22 cellular contexts compared by ENCODE assay signal in genomic region chr15:67735896-67736295, GRCh38.
DNase-seq lines count a peak whose midpoint lies in the region; ATAC-seq, FAIRE-seq and TF ChIP-seq lines count a peak whose summit lies in the region.
"Had no signal": no experiment of that assay in that cellular context is flagged by ENCODE, and none has a peak within 500 bp of the region (broad histone marks: within the 10 kb centered on the region; RNA-seq: fewer than 3 reads in every experiment).

No MANE protein-coding gene starts in this region.

- H3K4me1 Mint-ChIP-seq in memory B cell = peaks cover 8% of the 10 kb centered on the region

- no peaks in the 10 kb centered on the region for H3K27me3 Mint-ChIP-seq in memory B cell
- H3K27me3 Mint-ChIP-seq: CD4-positive, alpha-beta memory T cell; IgD-negative memory B cell had no signal

- peaks cover 28% of the 10 kb centered on the region for H3K4me1 ChIP-seq in Loucy (ENCODE audit: insufficient read depth, low read length, poor library complexity, severe bottlenecking)

- TF ChIP-seq POLR2A in GM12891 (IDR thresholded peaks at IDR 0.05; ENCODE audit: low read depth, low read length) = no peak

- H3K79me2 ChIP-seq in Loucy (ENCODE audit: insufficient read depth, low read length) = no peaks in the 10 kb centered on the region

- ATAC-seq in memory B cell (ENCODE audit: low read depth) (no peak), HG03139 (IDR thresholded peaks at IDR 0.05; ENCODE audit: unreplicated experiment) (no peak)

- no peak overlapping the region for H3K4me3 ChIP-seq in Loucy (ENCODE audit: low read length, poor library complexity, severe bottlenecking)

- FAIRE-seq in GM12891 (lab: Jason Lieb, UNC) = peak; percentile 35
- FAIRE-seq: D721Med, GM19239 had no signal

- no peak for DNase-seq in GM12891 (ENCODE audit: insufficient read length, low spot score)
- peak; percentile 31 for DNase-seq in NOMO-1 treated with dmso at 0.1 percent for 144 hours (lab: John Stamatoyannopoulos, UW; ENCODE audit: unreplicated experiment)
- no peak for DNase-seq in memory B cell (ENCODE audit: low spot score in 2 of 2)
- DNase-seq in NCI-H774 (lab: John Stamatoyannopoulos, UW) = no peak
- no peak for DNase-seq in H4 (ENCODE audit: low spot score)
- DNase-seq in dedifferentiated amniotic fluid mesenchymal stem cell (ENCODE audit: extremely low spot score) = no peak
- DNase-seq: BE2C; CD4-positive, alpha-beta memory T cell; DMS79; H7; Kasumi-1; NCI-H1436; NCI-H2029 treated with DMSO at 0.1 percent for 48 hours; NCI-H2171 treated with DMSO at 0.1 percent for 48 hours; NCI-H446 treated with DMSO at 0.1 percent for 48 hours; NCI-H748 treated with DMSO at 0.1 percent for 48 hours had no signal

- H2AFZ ChIP-seq in Loucy (ENCODE audit: low read length) = no peak overlapping the region

- H3K27ac Mint-ChIP-seq in memory B cell = peak overlapping the region; percentile 5
- H3K27ac Mint-ChIP-seq: T-helper 2 cell treated with Interferon-gamma antibody and Interleukin-4, amounts not matched to agents 5 μg/mL and 100 μg/mL, for 36 hours had no signal

- no peaks in the 10 kb centered on the region for H3K9me3 ChIP-seq in Loucy (ENCODE audit: insufficient read depth, low read depth, low read length)
- H3K9me3 ChIP-seq: BE2C had no signal

- H3K4me2 ChIP-seq in Loucy (ENCODE audit: low read depth, low read length, poor library complexity, severe bottlenecking) = peak overlapping the region; percentile 6

- no peak overlapping the region for H3K4me3 Mint-ChIP-seq in memory B cell
- H3K4me3 Mint-ChIP-seq: IgD-negative memory B cell; T-helper 2 cell treated with Interferon-gamma antibody and Interleukin-4, amounts not matched to agents 5 μg/mL and 100 μg/mL, for 36 hours had no signal

- no peaks in the 10 kb centered on the region for H4K20me1 ChIP-seq in Loucy (ENCODE audit: insufficient read depth, low read length, poor library complexity, severe bottlenecking)

- no peaks in the 10 kb centered on the region for H3F3A ChIP-seq in Loucy (ENCODE audit: low read depth)

- H3K36me3 Mint-ChIP-seq in memory B cell = peaks cover 5% of the 10 kb centered on the region

- no peaks in the 10 kb centered on the region for H3K36me3 ChIP-seq in Loucy (ENCODE audit: insufficient read depth, low read length)
- H3K36me3 ChIP-seq: BE2C had no signal

- no peaks in the 10 kb centered on the region for H3K9me2 ChIP-seq in Loucy (replicated peaks; ENCODE audit: low read depth, low read length)

- TF ChIP-seq CTCF in Loucy (conservative IDR thresholded peaks at IDR 0.05; ENCODE audit: low read length) = no peak

- H3K9me3 Mint-ChIP-seq in memory B cell = no peaks in the 10 kb centered on the region
- H3K9me3 Mint-ChIP-seq: CD4-positive, alpha-beta memory T cell; IgD-negative memory B cell; T-helper 2 cell treated with Interferon-gamma antibody and Interleukin-4, amounts not matched to agents 5 μg/mL and 100 μg/mL, for 36 hours had no signal

- H3K27me3 ChIP-seq in Loucy (ENCODE audit: insufficient read depth, low read length, poor library complexity, severe bottlenecking) = no peaks in the 10 kb centered on the region
- H3K27me3 ChIP-seq: BE2C had no signal

- no peak overlapping the region for H3K9ac ChIP-seq in Loucy (ENCODE audit: low read depth, low read length, poor library complexity, severe bottlenecking)

TF ChIP-seq in GM12891, 5 proteins besides CTCF, POLR2A, EP300 and RAD21:
- TF ChIP-seq POU2F2 (IDR thresholded peaks at IDR 0.05; ENCODE audit: low read depth, low read length) (no peak), POLR2AphosphoS5 (IDR thresholded peaks at IDR 0.05; ENCODE audit: low read depth, low read length) (no peak), SPI1 (IDR thresholded peaks at IDR 0.05; ENCODE audit: low read depth, low read length) (peak; percentile 44; the same call in 1 of the 2 replicates), PAX5 (IDR thresholded peaks at IDR 0.05; ENCODE audit: insufficient read depth, low read length, severe bottlenecking) (no peak), TAF1 (IDR thresholded peaks at IDR 0.05; ENCODE audit: low read depth, low read length) (no peak)
